ENCODE assay signal across 14 cellular contexts in the genomic region with DNA sequence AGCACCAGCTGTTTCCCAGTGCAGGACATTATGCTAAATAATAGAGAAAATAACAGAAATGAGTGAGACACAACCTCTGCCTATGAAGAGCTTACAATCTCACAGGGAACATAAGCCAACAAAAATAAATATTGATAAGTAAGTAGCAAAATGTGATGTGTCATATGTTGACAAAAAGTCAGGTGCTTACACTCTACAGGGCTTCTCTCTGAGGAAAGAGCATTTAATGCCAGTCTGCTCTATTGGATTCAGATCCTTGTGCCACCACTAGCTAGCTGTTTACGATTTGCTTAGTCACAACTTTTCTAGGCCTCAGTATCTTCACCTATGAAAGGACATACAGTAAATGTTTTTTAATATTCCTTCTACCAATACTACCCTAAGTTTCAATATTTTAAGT.
DNase-seq lines count a peak whose midpoint lies in the region; ATAC-seq and TF ChIP-seq lines count a peak whose summit lies in the region.
"Had no signal": no experiment of that assay in that cellular context is flagged by ENCODE, and none has a peak within 500 bp of the region (broad histone marks: within the 10 kb centered on the region; RNA-seq: fewer than 3 reads in every experiment).

No MANE protein-coding gene starts in this region.

- no peak overlapping the region for H3K27ac ChIP-seq in GM23338 (ENCODE audit: low read depth)
- H3K27ac ChIP-seq: BLaER1 treated with 17β-estradiol and CSF1 and Interleukin-3, amounts not matched to agents 10 nM and 100 nM had no signal

- no peaks in the 10 kb centered on the region for H3F3A ChIP-seq in GM23338 (replicated peaks; ENCODE audit: low read depth)

- H3K36me3 ChIP-seq in GM23338 (ENCODE audit: insufficient read depth) (no peaks in the 10 kb centered on the region), MG63 (no peaks in the 10 kb centered on the region)
- H3K36me3 ChIP-seq: BLaER1 treated with 17β-estradiol and CSF1 and Interleukin-3, amounts not matched to agents 10 nM and 100 nM had no signal

- no peaks in the 10 kb centered on the region for H4K20me1 ChIP-seq in GM23338 (replicated peaks; ENCODE audit: insufficient read depth)
- H4K20me1 ChIP-seq: BLaER1 treated with 17β-estradiol and CSF1 and Interleukin-3, amounts not matched to agents 10 nM and 100 nM had no signal

- peaks cover 3% of the 10 kb centered on the region for H3K27me3 Mint-ChIP-seq in GM23338 (ENCODE audit: insufficient read depth, low read depth, poor library complexity)
- H3K27me3 Mint-ChIP-seq: CD4-positive, CD25-positive, alpha-beta regulatory T cell had no signal

- H3K4me1 ChIP-seq in GM23338 (ENCODE audit: insufficient read depth), result no peaks in the 10 kb centered on the region
- H3K4me1 ChIP-seq: BLaER1 treated with 17β-estradiol and CSF1 and Interleukin-3, amounts not matched to agents 10 nM and 100 nM had no signal

- no peaks in the 10 kb centered on the region; the same call in 1 of the 2 replicates for H3K9me3 ChIP-seq in MG63
- H3K9me3 ChIP-seq: BLaER1 treated with 17β-estradiol and CSF1 and Interleukin-3, amounts not matched to agents 10 nM and 100 nM had no signal

- in situ Hi-C loops in Caki2 (cut with HindIII; ENCODE audit: low pct_unique_long_range_greater_than_20kb, low sequenced_read_pairs), result no loop called here

- no peak overlapping the region for H3K27ac Mint-ChIP-seq in GM23338
- H3K27ac Mint-ChIP-seq: CD4-positive, CD25-positive, alpha-beta regulatory T cell had no signal

- no peak overlapping the region for H3K4me2 ChIP-seq in GM23338
- H3K4me2 ChIP-seq: BLaER1 treated with 17β-estradiol and CSF1 and Interleukin-3, amounts not matched to agents 10 nM and 100 nM had no signal

- no peak overlapping the region for H3K4me3 ChIP-seq in GM23338
- no peak overlapping the region for H3K4me3 ChIP-seq in MG63
- no peak overlapping the region for H3K4me3 ChIP-seq in fibroblast of mammary gland (ENCODE audit: control insufficient read depth, low read depth, low read length)
- H3K4me3 ChIP-seq: BLaER1 treated with 17β-estradiol and CSF1 and Interleukin-3, amounts not matched to agents 10 nM and 100 nM had no signal

- H3K36me3 Mint-ChIP-seq in GM23338 (ENCODE audit: low read depth), result no peaks in the 10 kb centered on the region
- H3K36me3 Mint-ChIP-seq: CD4-positive, CD25-positive, alpha-beta regulatory T cell had no signal

- peak overlapping the region; percentile 20; the same call in 1 of the 2 replicates for H2AFZ ChIP-seq in GM23338

- H3K4me1 Mint-ChIP-seq in GM23338, result no peaks in the 10 kb centered on the region
- H3K4me1 Mint-ChIP-seq: CD4-positive, CD25-positive, alpha-beta regulatory T cell had no signal

- TF ChIP-seq CTCF in GM23338 (conservative IDR thresholded peaks at IDR 0.05; ENCODE audit: low read depth in 2 of 2) (no peak), fibroblast of mammary gland (conservative IDR thresholded peaks at IDR 0.05; ENCODE audit: control insufficient read depth, insufficient read depth, low read depth, low read length) (no peak)

- H3K9me2 ChIP-seq in GM23338 (ENCODE audit: insufficient read depth), result no peaks in the 10 kb centered on the region

- no peak overlapping the region for H3K4me3 Mint-ChIP-seq in GM23338
- H3K4me3 Mint-ChIP-seq: CD4-positive, CD25-positive, alpha-beta regulatory T cell had no signal

- H3K27me3 ChIP-seq in GM23338 (ENCODE audit: insufficient read depth), result no peaks in the 10 kb centered on the region
- no peaks in the 10 kb centered on the region for H3K27me3 ChIP-seq in MG63
- H3K27me3 ChIP-seq: BLaER1 treated with 17β-estradiol and CSF1 and Interleukin-3, amounts not matched to agents 10 nM and 100 nM had no signal

- H3K9me3 Mint-ChIP-seq in GM23338, result no peaks in the 10 kb centered on the region

- no peaks in the 10 kb centered on the region for H3K79me2 ChIP-seq in GM23338 (replicated peaks; ENCODE audit: insufficient read depth)

- ATAC-seq in GM23338, result no peak
- ATAC-seq in HG02588 (IDR thresholded peaks at IDR 0.05; ENCODE audit: unreplicated experiment), result no peak
- no peak for ATAC-seq in GM21723 (IDR thresholded peaks at IDR 0.05; ENCODE audit: unreplicated experiment)

- DNase-seq in Caki2 (ENCODE audit: low read depth), result peak; percentile 52
- no peak for DNase-seq in GM23338 (ENCODE audit: low spot score)
- DNase-seq in MG63, result peak; percentile 1
- DNase-seq in fibroblast of mammary gland (ENCODE audit: low read depth), result peak; percentile 12
- no peak for DNase-seq in T-helper 9 cell
- DNase-seq: ACHN; Calu3; CD4-positive, CD25-positive, alpha-beta regulatory T cell; DMS 273 treated with DMSO at 0.1 percent for 48 hours; DMS79 treated with DMSO at 0.1 percent for 48 hours; EL had no signal

TF ChIP-seq in GM23338, 12 proteins besides CTCF, POLR2A, EP300 and RAD21:
- no peak for TF ChIP-seq STAT1 (IDR thresholded peaks at IDR 0.05; ENCODE audit: unreplicated experiment)
- TF ChIP-seq EZH2 (IDR thresholded peaks at IDR 0.05; ENCODE audit: low read depth, unreplicated experiment), result no peak

Comparison
In these comparisons a context has a peak if more than half of its experiments do, and no peak if none do; other contexts are left out.
1. DNase-seq: peak in Caki2 (single experiment), MG63 (single experiment) and fibroblast of mammary gland (single experiment); none in GM23338 (single experiment) and T-helper 9 cell (single experiment).